Comparison of ENCODE assay signal across 12 cellular contexts in the genomic region with DNA sequence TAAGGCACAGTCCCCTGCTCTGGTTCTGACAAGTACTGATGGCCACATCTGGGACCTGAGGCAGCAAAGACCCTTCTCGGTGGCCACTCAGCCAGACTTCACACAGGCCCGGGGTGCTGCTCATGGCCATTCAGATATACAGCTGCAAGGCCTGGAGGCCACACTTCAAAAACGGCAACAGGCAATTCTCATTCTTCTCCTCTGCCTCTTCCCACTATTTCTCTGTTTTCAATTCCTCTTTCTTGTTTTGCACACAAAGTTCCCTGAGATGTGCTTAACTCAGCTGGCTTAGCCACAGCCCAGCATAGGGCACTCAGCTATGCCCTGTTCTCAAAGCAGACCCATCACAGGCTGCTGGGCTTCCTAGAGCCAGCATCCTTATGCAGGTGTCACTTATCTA. TPM values are rescaled to one million over a fixed set of nuclear protein-coding genes. Genes with fewer than 3 reads are reported as not detected.
DNase-seq lines count a peak whose midpoint lies in the region; ATAC-seq and TF ChIP-seq lines count a peak whose summit lies in the region.
"Had no signal": no experiment of that assay in that cellular context is flagged by ENCODE, and none has a peak within 500 bp of the region (broad histone marks: within the 10 kb centered on the region; RNA-seq: fewer than 3 reads in every experiment).

No MANE protein-coding gene starts in this region.

- 86 to 94% (median 92%) methylated on average over 3 of the region's 3 CpGs for WGBS in heart left ventricle, 4 donors

- no peak overlapping the region for H3K4me3 ChIP-seq in heart left ventricle
- H3K4me3 ChIP-seq: MG63 had no signal

- peak overlapping the region in 10 of 12 donors; percentile 55 to 84 (median 72) for H3K27ac ChIP-seq in heart left ventricle

- no peaks in the 10 kb centered on the region for H3K9me3 ChIP-seq in heart left ventricle
- H3K9me3 ChIP-seq: MG63 had no signal

- TF ChIP-seq POLR2A in heart left ventricle (IDR thresholded peaks at IDR 0.05): no peak

- peaks cover 0 to 58% (median 41%) of the 10 kb centered on the region in 12 donors for H3K4me1 ChIP-seq in heart left ventricle

- no peak for TF ChIP-seq CTCF in heart left ventricle (IDR thresholded peaks at IDR 0.05)

- peak; percentile 63 for DNase-seq in CD1c-positive myeloid dendritic cell (ENCODE audit: extremely low spot score)
- DNase-seq in heart left ventricle: no peak
- no peak for DNase-seq in OCI-M1 (lab: John Stamatoyannopoulos, UW)
- no peak for DNase-seq in HuH-7 (ENCODE audit: low spot score)
- DNase-seq in NCI-H1092 (lab: John Stamatoyannopoulos, UW): no peak
- DNase-seq: activated CD4-positive, CD25-positive, alpha-beta regulatory T cell treated with anti-CD3 and anti-CD28 coated beads, Interleukin-2, amount 50 U/mL, for 72 hours; activated naive CD8-positive, alpha-beta T cell treated with anti-CD3 and anti-CD28 coated beads for 36 hours; MG63 had no signal

- intact Hi-C loops in heart left ventricle (cut with DNase I): loop anchor here in 2 of 10 donors (2.0 kb wide), 1 partner anchor 13 kb away; no protein-coding TSS in a partner anchor

- ATAC-seq in GM21390 (IDR thresholded peaks at IDR 0.05; ENCODE audit: unreplicated experiment) (peak; percentile 47), HG03378 (IDR thresholded peaks at IDR 0.05; ENCODE audit: unreplicated experiment) (peak; percentile 54), heart left ventricle (peak in 2 of 4 donors; percentile 19 to 51), GM19452 (IDR thresholded peaks at IDR 0.05; ENCODE audit: unreplicated experiment) (no peak)
- ATAC-seq: Panc1 had no signal

- H3K27me3 ChIP-seq in heart left ventricle: no peaks in the 10 kb centered on the region
- H3K27me3 ChIP-seq: MG63 had no signal

- H3K36me3 ChIP-seq in heart left ventricle: peaks cover 0 to 15% (median 0%) of the 10 kb centered on the region in 9 donors
- H3K36me3 ChIP-seq: MG63 had no signal

RNA-seq across cellular contexts. Expression of a gene that starts 29.9 kb away (rescaled TPM):
- 10 to 100 TPM in 8 of 9 donors, 1 to 10 TPM in 1; 9.7 to 42.5 (median 11.1) TPM for total RNA-seq in heart left ventricle
- polyA plus RNA-seq in heart left ventricle: 10 to 100 TPM; 16.3 to 16.8 TPM

RNA-seq across cellular contexts. Expression of a gene that starts 43.0 kb away (rescaled TPM):
- 100 to 1,000 TPM in 2 of 9 donors, 10 to 100 TPM in 7; 55.8 to 130 (median 68.5) TPM for total RNA-seq in heart left ventricle
- polyA plus RNA-seq in heart left ventricle: 100 to 1,000 TPM in 1 of 2 donors, 10 to 100 TPM in 1; 73.7 to 209 TPM
